In genomic region chr11:124751741-124752470, GRCh38 we compare ENCODE assay signal across 1 cellular context.
TF ChIP-seq lines count a peak whose summit lies in the region.

A gene with protein sequence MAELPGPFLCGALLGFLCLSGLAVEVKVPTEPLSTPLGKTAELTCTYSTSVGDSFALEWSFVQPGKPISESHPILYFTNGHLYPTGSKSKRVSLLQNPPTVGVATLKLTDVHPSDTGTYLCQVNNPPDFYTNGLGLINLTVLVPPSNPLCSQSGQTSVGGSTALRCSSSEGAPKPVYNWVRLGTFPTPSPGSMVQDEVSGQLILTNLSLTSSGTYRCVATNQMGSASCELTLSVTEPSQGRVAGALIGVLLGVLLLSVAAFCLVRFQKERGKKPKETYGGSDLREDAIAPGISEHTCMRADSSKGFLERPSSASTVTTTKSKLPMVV (minus strand): TSS chr11:124752255. CDS start chr11:124752137, 118 bp downstream.

TF ChIP-seq in H1, 55 proteins besides CTCF, POLR2A, EP300 and RAD21 (continued from another document):
- no peak for TF ChIP-seq ATF3 (IDR thresholded peaks at IDR 0.05; ENCODE audit: insufficient read depth, low read depth, low read length)
- no peak for TF ChIP-seq JUN (IDR thresholded peaks at IDR 0.05; ENCODE audit: low read depth, low read length)
- no peak for TF ChIP-seq TCF12 (IDR thresholded peaks at IDR 0.05; ENCODE audit: low read depth, low read length)
- peak; percentile 39 for TF ChIP-seq KDM4A (IDR thresholded peaks at IDR 0.05; ENCODE audit: low read depth, low read length, severe bottlenecking)
- TF ChIP-seq SP2 (IDR thresholded peaks at IDR 0.05; ENCODE audit: low read length) = no peak
- TF ChIP-seq RXRA (IDR thresholded peaks at IDR 0.05; ENCODE audit: insufficient read depth, low read depth, low read length) = no peak
- TF ChIP-seq CHD2 (IDR thresholded peaks at IDR 0.05; ENCODE audit: low read length) = no peak
- no peak for TF ChIP-seq MAFK (IDR thresholded peaks at IDR 0.05; ENCODE audit: low read depth, low read length)
- no peak for TF ChIP-seq YY1 (IDR thresholded peaks at IDR 0.05; ENCODE audit: low read depth, low read length)
- no peak for TF ChIP-seq E2F6 (IDR thresholded peaks at IDR 0.05)
- no peak for TF ChIP-seq CEBPB (IDR thresholded peaks at IDR 0.05; ENCODE audit: low read depth, low read length)
- TF ChIP-seq TAF7 (optimal IDR thresholded peaks at IDR 0.05; ENCODE audit: borderline replicate concordance, low read depth, low read length) = no peak
- TF ChIP-seq CTBP2 (IDR thresholded peaks at IDR 0.05; ENCODE audit: borderline replicate concordance, insufficient read depth, insufficient read length, low read length) = peak; percentile 23
- TF ChIP-seq POU5F1 (IDR thresholded peaks at IDR 0.05; ENCODE audit: low read depth, low read length) = no peak
- no peak for TF ChIP-seq SRF (IDR thresholded peaks at IDR 0.05; ENCODE audit: low read depth, low read length)
- no peak for TF ChIP-seq CBX8 (IDR thresholded peaks at IDR 0.05; ENCODE audit: borderline replicate concordance, low read depth, low read length)
- TF ChIP-seq RNF2 (IDR thresholded peaks at IDR 0.05; ENCODE audit: borderline replicate concordance, low read depth, low read length, missing control alignments, poor library complexity, severe bottlenecking) = peak; percentile 82
- no peak for TF ChIP-seq HDAC2 (IDR thresholded peaks at IDR 0.05; ENCODE audit: borderline replicate concordance in 1 of 2, low read depth in 2 of 2, low read length in 2 of 2)
- no peak for TF ChIP-seq SP4 (IDR thresholded peaks at IDR 0.05; ENCODE audit: low read length)
- no peak for TF ChIP-seq SIRT6 (IDR thresholded peaks at IDR 0.05; ENCODE audit: low read length)
- TF ChIP-seq ATF2 (IDR thresholded peaks at IDR 0.05; ENCODE audit: low read length) = no peak
- no peak for TF ChIP-seq PHF8 (conservative IDR thresholded peaks at IDR 0.05; ENCODE audit: low read depth, low read length)
- no peak for TF ChIP-seq SIN3A (conservative IDR thresholded peaks at IDR 0.05 in 1 of 2, IDR thresholded peaks at IDR 0.05 in 1 of 2; ENCODE audit: low read depth in 1 of 2, low read length in 2 of 2)
- TF ChIP-seq, protein P1, sequence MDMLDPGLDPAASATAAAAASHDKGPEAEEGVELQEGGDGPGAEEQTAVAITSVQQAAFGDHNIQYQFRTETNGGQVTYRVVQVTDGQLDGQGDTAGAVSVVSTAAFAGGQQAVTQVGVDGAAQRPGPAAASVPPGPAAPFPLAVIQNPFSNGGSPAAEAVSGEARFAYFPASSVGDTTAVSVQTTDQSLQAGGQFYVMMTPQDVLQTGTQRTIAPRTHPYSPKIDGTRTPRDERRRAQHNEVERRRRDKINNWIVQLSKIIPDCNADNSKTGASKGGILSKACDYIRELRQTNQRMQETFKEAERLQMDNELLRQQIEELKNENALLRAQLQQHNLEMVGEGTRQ (IDR thresholded peaks at IDR 0.05; ENCODE audit: low read length) = no peak
- no peak for TF ChIP-seq CREB1 (IDR thresholded peaks at IDR 0.05)
- no peak for TF ChIP-seq KDM5A (IDR thresholded peaks at IDR 0.05; ENCODE audit: low read length)
- TF ChIP-seq GTF2F1 (IDR thresholded peaks at IDR 0.05; ENCODE audit: borderline replicate concordance, low read depth, low read length) = no peak
- no peak for TF ChIP-seq SAP30 (IDR thresholded peaks at IDR 0.05; ENCODE audit: insufficient read depth, insufficient replicate concordance, low read length)
- no peak for TF ChIP-seq BRCA1 (IDR thresholded peaks at IDR 0.05; ENCODE audit: low read depth, low read length)
- TF ChIP-seq SUZ12 (IDR thresholded peaks at IDR 0.05; ENCODE audit: low read length) = peak; percentile 97
- no peak for TF ChIP-seq TAF1 (IDR thresholded peaks at IDR 0.05; ENCODE audit: low read depth, low read length)
- no peak for TF ChIP-seq POLR2AphosphoS5 (IDR thresholded peaks at IDR 0.05; ENCODE audit: low read depth, low read length)
- TF ChIP-seq JUND (IDR thresholded peaks at IDR 0.05; ENCODE audit: low read length) = 0 out of 2 replicates have a peak, but pooled peaks have one; percentile 8
- no peak for TF ChIP-seq TEAD4 (IDR thresholded peaks at IDR 0.05; ENCODE audit: low read depth, low read length)
- TF ChIP-seq NRF1 (IDR thresholded peaks at IDR 0.05; ENCODE audit: low read depth, low read length) = no peak
- TF ChIP-seq, protein P2, sequence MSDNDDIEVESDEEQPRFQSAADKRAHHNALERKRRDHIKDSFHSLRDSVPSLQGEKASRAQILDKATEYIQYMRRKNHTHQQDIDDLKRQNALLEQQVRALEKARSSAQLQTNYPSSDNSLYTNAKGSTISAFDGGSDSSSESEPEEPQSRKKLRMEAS (IDR thresholded peaks at IDR 0.05) = no peak
- peak; percentile 97 for TF ChIP-seq EZH2 (IDR thresholded peaks at IDR 0.05; ENCODE audit: low read depth, low read length, severe bottlenecking)
- no peak for TF ChIP-seq KDM1A (IDR thresholded peaks at IDR 0.05; ENCODE audit: borderline replicate concordance, low read length)
- TF ChIP-seq SP1 (IDR thresholded peaks at IDR 0.05; ENCODE audit: low read depth, low read length) = no peak
